In the genomic region with DNA sequence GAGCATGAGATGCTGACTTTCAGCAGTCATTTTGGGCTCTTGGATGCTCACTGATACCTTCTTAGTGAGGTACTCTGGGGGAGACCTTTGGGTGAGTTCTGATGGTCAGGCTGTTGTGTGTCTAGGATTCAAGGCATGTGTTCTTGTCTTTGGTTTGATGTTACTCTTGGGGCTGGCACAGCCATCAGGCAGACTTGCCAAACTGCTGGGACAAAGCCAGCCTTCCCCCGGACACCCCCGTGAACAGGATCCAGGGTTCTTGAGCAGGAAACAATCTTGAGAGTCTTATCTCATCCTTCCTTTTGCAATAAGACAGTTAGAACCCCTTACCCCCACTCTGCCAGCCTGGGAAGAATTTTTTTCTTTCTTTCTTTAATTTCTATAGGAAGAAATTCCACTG, we compare ENCODE assay signal across 28 cellular contexts. TPM values are rescaled to one million over a fixed set of nuclear protein-coding genes. Genes with fewer than 3 reads are reported as not detected.
DNase-seq lines count a peak whose midpoint lies in the region; ATAC-seq and TF ChIP-seq lines count a peak whose summit lies in the region.
"Had no signal": no experiment of that assay in that cellular context is flagged by ENCODE, and none has a peak within 500 bp of the region (broad histone marks: within the 10 kb centered on the region; RNA-seq: fewer than 3 reads in every experiment).

No MANE protein-coding gene starts in this region.

- no peaks in the 10 kb centered on the region for H3K9me3 ChIP-seq in fibroblast of lung (ENCODE audit: control insufficient read depth, insufficient read depth, low read depth, low read length)
- H3K9me3 ChIP-seq: colonic mucosa, heart left ventricle, ovary, suprapubic skin had no signal

- no peak overlapping the region for H3K9ac ChIP-seq in fibroblast of lung (ENCODE audit: insufficient read depth, low read length)

- no peaks in the 10 kb centered on the region for H3K79me2 ChIP-seq in fibroblast of lung (ENCODE audit: control insufficient read depth, insufficient read depth, low read length)

- no peak for ATAC-seq in GM21381 (IDR thresholded peaks at IDR 0.05; ENCODE audit: unreplicated experiment)
- ATAC-seq: activated CD8-positive, alpha-beta T cell treated with anti-CD3 and anti-CD28 coated beads for 36 hours; CD8-positive, alpha-beta T cell; left colon; naive thymus-derived CD4-positive, alpha-beta T cell; Panc1; stimulated activated naive B cell treated with anti-CD40 and anti-IgM and Interleukin-4, amounts not matched to agents 10 μg/mL and 1 μg/mL and 100 μg/mL, for 72 hours had no signal

- H2AFZ ChIP-seq in fibroblast of lung (ENCODE audit: low read length) = no peak overlapping the region

- peaks cover 25 to 36% of the 10 kb centered on the region in 2 donors for H3K36me3 Mint-ChIP-seq in CD14-positive monocyte

- peak overlapping the region in 5 of 7 donors; percentile 42 to 83 (median 72) for H3K27ac Mint-ChIP-seq in CD14-positive monocyte
- H3K27ac Mint-ChIP-seq: activated CD8-positive, alpha-beta T cell treated with anti-CD3 and anti-CD28 coated beads for 36 hours; CD8-positive, alpha-beta T cell; stimulated activated naive B cell treated with anti-CD40 and anti-IgM and Interleukin-4, amounts not matched to agents 10 μg/mL and 1 μg/mL and 100 μg/mL, for 72 hours had no signal

- H3K36me3 ChIP-seq in fibroblast of lung (ENCODE audit: control insufficient read depth, insufficient read depth, low read length) = peaks cover 3% of the 10 kb centered on the region
- H3K36me3 ChIP-seq: colonic mucosa, ovary had no signal

- no peaks in the 10 kb centered on the region for H3K27me3 ChIP-seq in fibroblast of lung (ENCODE audit: control insufficient read depth, insufficient read depth, low read length)
- H3K27me3 ChIP-seq: colonic mucosa, heart left ventricle, ovary, suprapubic skin had no signal

- H4K20me1 ChIP-seq in fibroblast of lung (ENCODE audit: control insufficient read depth, extremely low read depth, insufficient read depth, low read length) = no peaks in the 10 kb centered on the region

- peak overlapping the region; percentile 34 for H3K27ac ChIP-seq in fibroblast of lung (ENCODE audit: insufficient read depth, low read length)
- H3K27ac ChIP-seq: colonic mucosa, heart left ventricle, ovary, suprapubic skin had no signal

- intact Hi-C loops in CD14-positive monocyte (cut with micrococcal nuclease) = no loop called here
- intact Hi-C loops in posterior vena cava (cut with DNase I) = no loop called here

- peaks cover 0 to 2% (median 0%) of the 10 kb centered on the region in 3 donors for H3K27me3 Mint-ChIP-seq in CD14-positive monocyte (ENCODE audit: low read depth in 3 of 3)
- H3K27me3 Mint-ChIP-seq: activated CD8-positive, alpha-beta T cell treated with anti-CD3 and anti-CD28 coated beads for 36 hours; naive thymus-derived CD4-positive, alpha-beta T cell; stimulated activated naive B cell treated with anti-CD40 and anti-IgM and Interleukin-4, amounts not matched to agents 10 μg/mL and 1 μg/mL and 100 μg/mL, for 72 hours had no signal

- no peak overlapping the region for H3K4me3 Mint-ChIP-seq in CD14-positive monocyte
- H3K4me3 Mint-ChIP-seq: activated CD8-positive, alpha-beta T cell treated with anti-CD3 and anti-CD28 coated beads for 36 hours; CD8-positive, alpha-beta T cell; naive thymus-derived CD4-positive, alpha-beta T cell; stimulated activated naive B cell treated with anti-CD40 and anti-IgM and Interleukin-4, amounts not matched to agents 10 μg/mL and 1 μg/mL and 100 μg/mL, for 72 hours had no signal

- H3K4me1 ChIP-seq in fibroblast of lung (ENCODE audit: control insufficient read depth, extremely low read depth, insufficient read depth, low read length) = peaks cover 7% of the 10 kb centered on the region
- H3K4me1 ChIP-seq: colonic mucosa had no signal

- H3K4me2 ChIP-seq in fibroblast of lung (ENCODE audit: extremely low read depth, insufficient read depth, low read length) = peak overlapping the region; percentile 85

- DNase-seq in CD14-positive monocyte (ENCODE audit: low spot score) = no peak
- peak; percentile 5 for DNase-seq in RPMI7951 (ENCODE audit: low read depth)
- DNase-seq in fibroblast of lung (ENCODE audit: low read depth in 2 of 2) = no peak
- peak; percentile 56 for DNase-seq in posterior vena cava (ENCODE audit: low spot score)
- no peak for DNase-seq in T1000 (lab: John Stamatoyannopoulos, UW)
- no peak for DNase-seq in iPS-NIHi11 (ENCODE audit: low spot score)
- DNase-seq: activated CD4-positive, CD25-positive, alpha-beta regulatory T cell treated with anti-CD3 and anti-CD28 coated beads, Interleukin-2, amount 50 U/mL, for 72 hours; activated CD8-positive, alpha-beta T cell treated with anti-CD3 and anti-CD28 coated beads for 36 hours; activated T-cell treated with anti-CD3 and anti-CD28 coated beads for 4 hours; CD8-positive, alpha-beta T cell; colonic mucosa; DMS53; heart left ventricle; left colon; MV-4-11; naive thymus-derived CD4-positive, alpha-beta T cell; NCI-H1694; NCI-H524 treated with DMSO at 0.1 percent for 48 hours; right cardiac atrium; SIG-M5; stimulated activated CD4-positive, alpha-beta T cell treated with anti-CD3 and anti-CD28 coated beads, Interleukin-12 subunit alpha, Interleukin-12 subunit beta, amount 100 ng/mL, for 4 hours; stimulated activated CD4-positive, alpha-beta T cell treated with anti-CD3 and anti-CD28 coated beads, Interleukin-4, amount 100 ng/mL, for 24 hours; stimulated activated naive B cell treated with anti-CD40 and anti-IgM and Interleukin-4, amounts not matched to agents 10 μg/mL and 1 μg/mL and 100 μg/mL, for 72 hours; T-helper 1 cell had no signal

- no peak for TF ChIP-seq CTCF in CD14-positive monocyte (IDR thresholded peaks at IDR 0.05)
- no peak for TF ChIP-seq CTCF in fibroblast of lung (conservative IDR thresholded peaks at IDR 0.05 in 1 of 2, IDR thresholded peaks at IDR 0.05 in 1 of 2; ENCODE audit: low read depth in 1 of 2, low read length in 2 of 2)

- H3K4me1 Mint-ChIP-seq in CD14-positive monocyte = peaks cover 36% of the 10 kb centered on the region

- no peaks in the 10 kb centered on the region for H3K9me3 Mint-ChIP-seq in CD14-positive monocyte
- H3K9me3 Mint-ChIP-seq: activated CD8-positive, alpha-beta T cell treated with anti-CD3 and anti-CD28 coated beads for 36 hours; CD8-positive, alpha-beta T cell; naive thymus-derived CD4-positive, alpha-beta T cell; stimulated activated naive B cell treated with anti-CD40 and anti-IgM and Interleukin-4, amounts not matched to agents 10 μg/mL and 1 μg/mL and 100 μg/mL, for 72 hours had no signal

- no peak overlapping the region for H3K4me3 ChIP-seq in fibroblast of lung (replicated peaks in 1 of 4; ENCODE audit: control extremely low read depth in 1 of 4, insufficient read depth in 1 of 4, low read depth in 3 of 4, low read length in 4 of 4)
- H3K4me3 ChIP-seq: colonic mucosa, heart left ventricle, ovary, suprapubic skin had no signal

RNA-seq across cellular contexts. Expression of a gene that starts 42.2 kb away (rescaled TPM):
- 1 to 10 TPM; 3.2 to 5.7 TPM for polyA plus RNA-seq in CD14-positive monocyte
- 3.7 and 4.0 TPM in 2 replicates for total RNA-seq in RPMI7951 (2014; rRNA removed; shearing (Covaris generic))
- total RNA-seq in fibroblast of lung = 2.6 and 4.3 TPM in 2 replicates
- 5.6 and 8.2 TPM in 2 replicates for polyA plus RNA-seq in fibroblast of lung
- 8.9 and 11.5 TPM in 2 replicates for polyA plus RNA-seq in fibroblast of lung (2012)
- polyA minus RNA-seq in fibroblast of lung (ENCODE audit: low replicate concordance) = 22.2 and 55.5 TPM in 2 replicates
- total RNA-seq in posterior vena cava = 10 to 100 TPM; 10.4 to 11.3 TPM

RNA-seq across cellular contexts. Expression of a gene that starts 43.5 kb away (rescaled TPM):
- polyA plus RNA-seq in CD14-positive monocyte = 10 to 100 TPM; 79.0 to 79.4 TPM
- 116 and 179 TPM in 2 replicates for total RNA-seq in RPMI7951 (2014; rRNA removed; shearing (Covaris generic))
- 94.8 and 128 TPM in 2 replicates for total RNA-seq in fibroblast of lung
- 125 and 155 TPM in 2 replicates for polyA plus RNA-seq in fibroblast of lung
- 126 and 161 TPM in 2 replicates for polyA plus RNA-seq in fibroblast of lung (2012)
- polyA minus RNA-seq in fibroblast of lung (ENCODE audit: low replicate concordance) = 267 and 301 TPM in 2 replicates
- 100 to 1,000 TPM; 102 to 107 TPM for total RNA-seq in posterior vena cava

Comparison
In these comparisons a context has a peak if more than half of its experiments do, and no peak if none do; other contexts are left out.
1. DNase-seq: peak in RPMI7951 (single experiment) and posterior vena cava (single experiment); none in CD14-positive monocyte (single experiment), fibroblast of lung (0 of 2), T1000 (single experiment) and iPS-NIHi11 (single experiment).